ENCODE assay signal across 8 cellular contexts in genomic region chr1:224503161-224504118, GRCh38.
DNase-seq lines count a peak whose midpoint lies in the region; ATAC-seq and TF ChIP-seq lines count a peak whose summit lies in the region.

No MANE protein-coding gene starts in this region.

- DNase-seq in GM10248 (ENCODE audit: extremely low spot score) = peak; percentile 89
- peak; percentile 85 for DNase-seq in H9
- peak; percentile 96 to 97 for DNase-seq in Kasumi-1 (lab: John Stamatoyannopoulos, UW)
- DNase-seq in Panc1 (ENCODE audit: low read depth, low spot score) = no peak
- DNase-seq in cerebellar cortex (ENCODE audit: low spot score) = peak; percentile 74
- peak; percentile 69 for DNase-seq in kidney epithelial cell (ENCODE audit: low read depth)
- DNase-seq in smooth muscle cell (lab: John Stamatoyannopoulos, UW; ENCODE audit: unreplicated experiment) = peak; percentile 34

- H2BK20ac ChIP-seq in H9 (ENCODE audit: low read depth, low read length, poor library complexity, severe bottlenecking) = no peak overlapping the region

- H3K27ac ChIP-seq in 22Rv1 (peak overlapping the region; percentile 79), H9 (ENCODE audit: insufficient read length, low read depth, low read length) (peak overlapping the region; percentile 41), Panc1 (ENCODE audit: low read length) (peak overlapping the region; percentile 89), smooth muscle cell (ENCODE audit: low read depth) (peak overlapping the region; percentile 63)

- peak overlapping the region; percentile 15 to 51; a peak in 2 of 5 replicates for H3K4me3 Mint-ChIP-seq in H9

- H2BK120ac ChIP-seq in H9 (ENCODE audit: low read depth, low read length, poor library complexity, severe bottlenecking) = no peak overlapping the region

- no peak overlapping the region for H2AK5ac ChIP-seq in H9 (ENCODE audit: insufficient read length, low read length)

- H3K36me3 Mint-ChIP-seq in H9 (ENCODE audit: insufficient read depth in 1 of 3, low read depth in 3 of 3) = no peaks in the 10 kb centered on the region

- H3K14ac ChIP-seq in H9 (ENCODE audit: insufficient read depth, low read length) = no peak overlapping the region

- no peak overlapping the region for H3K4ac ChIP-seq in H9 (ENCODE audit: low read depth, low read length)

- in situ Hi-C loops in Panc1 (cut with HindIII; ENCODE audit: low pct_unique_long_range_greater_than_20kb, low sequenced_read_pairs) = no loop called here

- H2BK15ac ChIP-seq in H9 (ENCODE audit: low read depth, low read length) = no peak overlapping the region

- H3K9me3 ChIP-seq in H9 (ENCODE audit: control insufficient read depth, low read depth, low read length) (no peaks in the 10 kb centered on the region), Panc1 (ENCODE audit: control insufficient read depth, insufficient read depth, low read depth, low read length) (no peaks in the 10 kb centered on the region), smooth muscle cell (replicated peaks; ENCODE audit: low read depth) (no peaks in the 10 kb centered on the region)

- peaks cover 26% of the 10 kb centered on the region for H3F3A ChIP-seq in smooth muscle cell (ENCODE audit: low read depth)

- no peak overlapping the region for H2BK5ac ChIP-seq in H9 (ENCODE audit: insufficient read length, low read length)

- no TSS peak for BruUV-seq in Panc1 (replicated peaks; lab: Mats Ljungman, UMichigan)

- H3K79me2 ChIP-seq in H9 (ENCODE audit: insufficient read depth, low read length) (no peaks in the 10 kb centered on the region), smooth muscle cell (ENCODE audit: low read depth) (no peaks in the 10 kb centered on the region)

- H3K23me2 ChIP-seq in H9 (ENCODE audit: insufficient read length, low read depth, low read length, poor library complexity, severe bottlenecking) = no peaks in the 10 kb centered on the region

- H3K23ac ChIP-seq in H9 (ENCODE audit: insufficient read length, low read depth, low read length) = no peak overlapping the region

- peak overlapping the region; percentile 67 to 96 (median 94) for H3K27ac Mint-ChIP-seq in H9

- H3K4me2 ChIP-seq in H9 (ENCODE audit: insufficient read depth, insufficient read length, low read length) (no peak overlapping the region), smooth muscle cell (peak overlapping the region; percentile 71)

- intact Hi-C loops in Panc1 (cut with micrococcal nuclease; ENCODE audit: unreplicated experiment) = no loop called here

- CTCF ChIA-PET in GM10248 (lab: Yijun Ruan, JAX) = interaction anchor here (1.2 to 5.6 kb wide), 3 partner anchors 10 to 47 kb away, joined by 3 to 53 read pairs (median 6); no protein-coding TSS in a partner anchor
- CTCF ChIA-PET in Panc1 (lab: Charles Lee) = interaction anchor here (0.6 to 1.1 kb wide), 3 partner anchors 21 to 348 kb away, joined by 5 to 9 read pairs (median 6); no protein-coding TSS in a partner anchor

- ATAC-seq in Panc1 = peak; percentile 83

- no peaks in the 10 kb centered on the region for H4K20me1 ChIP-seq in H9 (ENCODE audit: control insufficient read depth, insufficient read depth, insufficient read length)
- H4K20me1 ChIP-seq in smooth muscle cell (ENCODE audit: low read depth) = no peaks in the 10 kb centered on the region

- peak overlapping the region; percentile 11 to 41; a peak in 3 of 4 replicates for H3K4me3 ChIP-seq in Panc1 (ENCODE audit: low read depth in 2 of 2, low read length in 2 of 2)
- no peak overlapping the region for H3K4me3 ChIP-seq in kidney epithelial cell (ENCODE audit: low read depth, low read length)
- no peak overlapping the region for H3K4me3 ChIP-seq in smooth muscle cell

- no peak overlapping the region for H4K5ac ChIP-seq in H9 (ENCODE audit: insufficient read length, low read depth, low read length)

- H3K27me3 ChIP-seq in H9 (ENCODE audit: insufficient read depth, low read length) = no peaks in the 10 kb centered on the region
- no peaks in the 10 kb centered on the region for H3K27me3 ChIP-seq in Panc1 (ENCODE audit: control insufficient read depth, insufficient read depth, low read length)
- H3K27me3 ChIP-seq in kidney epithelial cell (ENCODE audit: control insufficient read depth, insufficient read depth, low read length) = no peaks in the 10 kb centered on the region
- no peaks in the 10 kb centered on the region for H3K27me3 ChIP-seq in smooth muscle cell (ENCODE audit: low read depth)

- no peak overlapping the region for H3K18ac ChIP-seq in H9 (ENCODE audit: insufficient read length, low read depth, low read length)

- H3K9ac ChIP-seq in H9 (ENCODE audit: extremely low read depth, insufficient read length, low read length) = no peak overlapping the region
- no peak overlapping the region for H3K9ac ChIP-seq in smooth muscle cell (ENCODE audit: low read depth)

- H3K4me1 ChIP-seq in H9 (ENCODE audit: insufficient read depth, low read length) = peaks cover 6% of the 10 kb centered on the region; the same call in 1 of the 2 replicates
- peaks cover 47% of the 10 kb centered on the region for H3K4me1 ChIP-seq in Panc1 (ENCODE audit: control insufficient read depth, insufficient read depth, low read length)
- H3K4me1 ChIP-seq in smooth muscle cell (ENCODE audit: low read depth) = peaks cover 44% of the 10 kb centered on the region

- no peaks in the 10 kb centered on the region; the same call in 1 of the 2 replicates for H3K27me3 Mint-ChIP-seq in H9 (ENCODE audit: low read depth)

- no peaks in the 10 kb centered on the region for H3K79me1 ChIP-seq in H9 (ENCODE audit: insufficient read depth, low read depth, low read length, poor library complexity, severe bottlenecking)

- H3K9me3 Mint-ChIP-seq in H9 = no peaks in the 10 kb centered on the region; a peak in 1 of 5 replicates

- POLR2A ChIA-PET in GM10248 (lab: Yijun Ruan, JAX) (no interaction called here), Panc1 (lab: Charles Lee) (interaction anchor here (0.7 kb wide), 1 partner anchor 619 kb away, joined by 4 read pairs; no protein-coding TSS in a partner anchor)

- no peak overlapping the region for H2AFZ ChIP-seq in H9 (ENCODE audit: low read length)
- H2AFZ ChIP-seq in smooth muscle cell (ENCODE audit: low read depth) = peak overlapping the region; percentile 11

- H3K36me3 ChIP-seq in Panc1 (ENCODE audit: control insufficient read depth, insufficient read depth, low read length) (no peaks in the 10 kb centered on the region), kidney epithelial cell (ENCODE audit: control insufficient read depth, insufficient read depth, low read length) (no peaks in the 10 kb centered on the region), smooth muscle cell (ENCODE audit: low read depth) (no peaks in the 10 kb centered on the region)

- H3T11ph ChIP-seq in H9 (ENCODE audit: low read length) = no peak overlapping the region

- peaks cover 67 to 68% of the 10 kb centered on the region in 2 experiments for H3K4me1 Mint-ChIP-seq in H9

- no CpG with 5 or more reads among the region's 19 CpGs for WGBS in H9 (ENCODE audit: extremely low coverage, insufficient read length, low lambda C conversion rate)
- 8% methylated on average over 19 of the region's 19 CpGs for WGBS in smooth muscle cell (ENCODE audit: low lambda C conversion rate)

- no peak overlapping the region for H2BK12ac ChIP-seq in H9 (ENCODE audit: insufficient read length, low read depth, low read length)

- TF ChIP-seq CTCF in 22Rv1 (IDR thresholded peaks at IDR 0.05) (peak; percentile 42), GM10248 (IDR thresholded peaks at IDR 0.05; ENCODE audit: control extremely low read depth, extremely low read depth, low read depth, missing control alignments) (peak; percentile 30), H9 (conservative IDR thresholded peaks at IDR 0.05) (peak; percentile 53), Panc1 (IDR thresholded peaks at IDR 0.05) (no peak; the same call in 1 of the 2 replicates), kidney epithelial cell (IDR thresholded peaks at IDR 0.05; ENCODE audit: insufficient read depth, low read length, poor library complexity, severe bottlenecking) (peak; percentile 33), smooth muscle cell (IDR thresholded peaks at IDR 0.05; ENCODE audit: borderline replicate concordance, insufficient read depth, poor library complexity, severe bottlenecking) (no peak)

- no peak overlapping the region for H3K56ac ChIP-seq in H9 (ENCODE audit: insufficient read length, low read depth, low read length)

- no peak overlapping the region for H4K8ac ChIP-seq in H9 (replicated peaks; ENCODE audit: insufficient read length, low read depth, low read length)

- no peak overlapping the region for H4K91ac ChIP-seq in H9 (ENCODE audit: insufficient read length, low read depth, low read length)

Comparison
In these comparisons a context has a peak if more than half of its experiments do, and no peak if none do; other contexts are left out.
1. CTCF ChIP-seq: peak in 22Rv1 (single experiment), GM10248 (single experiment), H9 (single experiment) and kidney epithelial cell (single experiment); none in Panc1 (single experiment) and smooth muscle cell (single experiment).
2. H3K4me3 ChIP-seq: peak in Panc1 (2 of 2); none in kidney epithelial cell (single experiment) and smooth muscle cell (single experiment).
3. Peak in every context shown above with its lines, with median percentiles within 50 percentile points of each other: H3K27ac ChIP-seq.